ENCODE assay signal across 19 cellular contexts in genomic region chr17:8140413-8141029, GRCh38. TPM values are rescaled to one million over a fixed set of nuclear protein-coding genes. Genes with fewer than 3 reads are reported as not detected.
DNase-seq lines count a peak whose midpoint lies in the region; ATAC-seq and TF ChIP-seq lines count a peak whose summit lies in the region.
"Had no signal": no experiment of that assay in that cellular context is flagged by ENCODE, and none has a peak within 500 bp of the region (broad histone marks: within the 10 kb centered on the region; RNA-seq: fewer than 3 reads in every experiment).

No MANE protein-coding gene starts in this region.

- BruUV-seq in HCT116 (replicated peaks; lab: Mats Ljungman, UMichigan): TSS peak; percentile 29
- no TSS peak for BruUV-seq in PC-9 (replicated peaks; lab: Mats Ljungman, UMichigan)

- H3K4me2 ChIP-seq in HCT116 (ENCODE audit: low read length) (peak overlapping the region; percentile 77; the same call in 1 of the 2 replicates), PC-9 (no peak overlapping the region)

- TF ChIP-seq CTCF in CD4-positive, alpha-beta T cell (IDR thresholded peaks at IDR 0.05): no peak
- TF ChIP-seq CTCF in HCT116 (IDR thresholded peaks at IDR 0.05 in 2 of 3, conservative IDR thresholded peaks at IDR 0.05 in 1 of 3; ENCODE audit: borderline replicate concordance in 1 of 3, insufficient read depth in 1 of 3, low read depth in 2 of 3, low read length in 2 of 3) (no peak), prostate gland (IDR thresholded peaks at IDR 0.05) (no peak), PC-9 (conservative IDR thresholded peaks at IDR 0.05) (no peak)

- no peaks in the 10 kb centered on the region for H3K9me2 ChIP-seq in HCT116 (ENCODE audit: insufficient read depth)
- H3K9me2 ChIP-seq in PC-9 (ENCODE audit: insufficient read depth): no peaks in the 10 kb centered on the region

- H3K36me3 ChIP-seq in HCT116 (ENCODE audit: control insufficient read depth in 1 of 2, insufficient read depth in 2 of 2, low read length in 2 of 2): peaks cover 9 to 35% of the 10 kb centered on the region in 2 experiments
- H3K36me3 ChIP-seq in prostate gland: peaks cover 37 to 51% of the 10 kb centered on the region in 2 donors
- H3K36me3 ChIP-seq in PC-9 (ENCODE audit: low read depth): no peaks in the 10 kb centered on the region

- DNase-seq in CD4-positive, alpha-beta T cell: no peak
- DNase-seq in HCT116 (ENCODE audit: low read depth, low spot score) (no peak), epithelial cell of prostate (ENCODE audit: low read depth, low spot score) (no peak), prostate gland (ENCODE audit: low spot score) (no peak), PC-9 (no peak), substantia nigra (lab: John Stamatoyannopoulos, UW) (no peak), GM19240 (ENCODE audit: insufficient read length, low spot score) (no peak)
- DNase-seq: activated CD4-positive, CD25-positive, alpha-beta regulatory T cell treated with anti-CD3 and anti-CD28 coated beads, Interleukin-2, amount 50 U/mL, for 72 hours; DMS53; foreskin keratinocyte; HCEC 1CT; NCI-H1436 treated with DMSO at 0.1 percent for 48 hours; NCI-H2227 treated with DMSO at 0.1 percent for 48 hours had no signal

- H3K9ac ChIP-seq in HCT116 (ENCODE audit: low read length): no peak overlapping the region

- H4K20me1 ChIP-seq in HCT116 (ENCODE audit: insufficient read depth) (0 out of 2 replicates have a peak, but pooled peaks cover 6% of the 10 kb centered on the region), PC-9 (ENCODE audit: insufficient read depth) (no peaks in the 10 kb centered on the region)

- TF ChIP-seq RAD21 in HCT116 (IDR thresholded peaks at IDR 0.05; ENCODE audit: low read depth): no peak

- WGBS in prostate gland: 90% methylated on average over 7 of the region's 7 CpGs

- H3K27ac Mint-ChIP-seq in CD4-positive, alpha-beta T cell: no peak overlapping the region
- H3K27ac Mint-ChIP-seq: activated naive CD4-positive, alpha-beta T cell treated with anti-CD3 and anti-CD28 coated beads, Interleukin-2, amount 50 U/mL, for 24 hours; type B pancreatic cell had no signal

- intact Hi-C loops in CD4-positive, alpha-beta T cell (cut with DNase I, micrococcal nuclease): no loop called here
- intact Hi-C loops in HCT116 (cut with micrococcal nuclease): no loop called here
- intact Hi-C loops in prostate gland (cut with DNase I): no loop called here
- intact Hi-C loops in PC-9 (cut with micrococcal nuclease; ENCODE audit: unreplicated experiment): no loop called here

- H3K4me3 Mint-ChIP-seq in CD4-positive, alpha-beta T cell: peak overlapping the region; percentile 70
- H3K4me3 Mint-ChIP-seq: activated naive CD4-positive, alpha-beta T cell treated with anti-CD3 and anti-CD28 coated beads, Interleukin-2, amount 50 U/mL, for 24 hours; type B pancreatic cell had no signal

- no peaks in the 10 kb centered on the region for H3K9me3 ChIP-seq in CD4-positive, alpha-beta T cell (ENCODE audit: control insufficient read depth, low read length)
- H3K9me3 ChIP-seq in HCT116 (ENCODE audit: control insufficient read depth in 1 of 2, insufficient read depth in 1 of 2, low read depth in 1 of 2, low read length in 2 of 2) (no peaks in the 10 kb centered on the region), prostate gland (no peaks in the 10 kb centered on the region), PC-9 (ENCODE audit: insufficient read depth, low read depth) (no peaks in the 10 kb centered on the region)
- H3K9me3 ChIP-seq: BLaER1 treated with 17β-estradiol and CSF1 and Interleukin-3, amounts not matched to agents 10 nM and 100 nM had no signal

- POLR2A ChIA-PET in CD4-positive, alpha-beta T cell (lab: Charles Lee): interaction anchor here (1.0 to 5.6 kb wide), 13 partner anchors 7 to 155 kb away, joined by 3 to 105 read pairs (median 25); partner anchors contain the start of genes ALOXE3, CTC1 and SLC25A35
- POLR2A ChIA-PET in HCT116 (lab: Charles Lee): interaction anchor here (1.1 to 1.9 kb wide), 3 partner anchors 10 to 13 kb away, joined by 4 read pairs; no protein-coding TSS in a partner anchor
- POLR2A ChIA-PET in PC-9 (lab: Charles Lee; ENCODE audit: unreplicated experiment): interaction anchor here (0.6 kb wide), 1 partner anchor 32 kb away, joined by 4 read pairs; no protein-coding TSS in a partner anchor

- no peak for TF ChIP-seq POLR2A in HCT116 (IDR thresholded peaks at IDR 0.05; ENCODE audit: borderline replicate concordance, extremely low read depth, insufficient read depth, insufficient read length)
- no peak for TF ChIP-seq POLR2A in prostate gland (IDR thresholded peaks at IDR 0.05)

- no peaks in the 10 kb centered on the region for H3K9me3 Mint-ChIP-seq in CD4-positive, alpha-beta T cell
- H3K9me3 Mint-ChIP-seq: activated naive CD4-positive, alpha-beta T cell treated with anti-CD3 and anti-CD28 coated beads, Interleukin-2, amount 50 U/mL, for 24 hours; type B pancreatic cell had no signal

- H3K4me3 ChIP-seq in HCT116 (replicated peaks in 1 of 2; ENCODE audit: low read depth in 1 of 2, low read length in 2 of 2) (no peak overlapping the region), prostate gland (no peak overlapping the region), PC-9 (no peak overlapping the region)

- H3K4me1 Mint-ChIP-seq in CD4-positive, alpha-beta T cell (ENCODE audit: low read depth): peaks cover 5% of the 10 kb centered on the region
- H3K4me1 Mint-ChIP-seq: activated naive CD4-positive, alpha-beta T cell treated with anti-CD3 and anti-CD28 coated beads, Interleukin-2, amount 50 U/mL, for 24 hours had no signal

- no peak overlapping the region for H3K27ac ChIP-seq in CD4-positive, alpha-beta T cell (ENCODE audit: low read depth, low read length)
- H3K27ac ChIP-seq in HCT116 (ENCODE audit: low read depth, low read length): peak overlapping the region; percentile 63
- peak overlapping the region; percentile 78 for H3K27ac ChIP-seq in epithelial cell of prostate
- peak overlapping the region; percentile 92 to 94 for H3K27ac ChIP-seq in prostate gland
- H3K27ac ChIP-seq in PC-9: no peak overlapping the region
- no peak overlapping the region for H3K27ac ChIP-seq in substantia nigra (ENCODE audit: low read depth, low read length, poor library complexity, severe bottlenecking)
- H3K27ac ChIP-seq: BLaER1 treated with 17β-estradiol and CSF1 and Interleukin-3, amounts not matched to agents 10 nM and 100 nM; foreskin keratinocyte had no signal

- RAD21 ChIA-PET in HCT116 (lab: Charles Lee; ENCODE audit: low non-redundant PET in 1 of 2, low total read pairs in 2 of 2, uncharacterized antibody in 2 of 2, unreplicated experiment in 2 of 2): no interaction called here

- no peaks in the 10 kb centered on the region for H3K27me3 ChIP-seq in CD4-positive, alpha-beta T cell (ENCODE audit: control insufficient read depth, insufficient read depth, low read length)
- H3K27me3 ChIP-seq in HCT116 (ENCODE audit: insufficient read depth, low read length) (no peaks in the 10 kb centered on the region), prostate gland (replicated peaks; ENCODE audit: insufficient read depth) (no peaks in the 10 kb centered on the region), PC-9 (ENCODE audit: insufficient read depth, low read depth) (no peaks in the 10 kb centered on the region)
- H3K27me3 ChIP-seq: BLaER1 treated with 17β-estradiol and CSF1 and Interleukin-3, amounts not matched to agents 10 nM and 100 nM; foreskin keratinocyte had no signal

- H2AFZ ChIP-seq in HCT116 (ENCODE audit: low read depth, low read length, poor library complexity, severe bottlenecking) (no peak overlapping the region), PC-9 (no peak overlapping the region)

- H3K79me2 ChIP-seq in HCT116 (ENCODE audit: insufficient read depth, low read length): no peaks in the 10 kb centered on the region
- no peaks in the 10 kb centered on the region for H3K79me2 ChIP-seq in PC-9 (ENCODE audit: low read depth)

- CTCF ChIA-PET in CD4-positive, alpha-beta T cell (lab: Charles Lee): interaction anchor here (1.0 to 4.6 kb wide), 6 partner anchors 13 to 82 kb away, joined by 3 to 42 read pairs (median 8); partner anchors contain the start of gene ALOXE3
- CTCF ChIA-PET in HCT116 (lab: Charles Lee) (interaction anchor here (1.6 kb wide), 1 partner anchor 11 kb away, joined by 4 read pairs; no protein-coding TSS in a partner anchor), PC-9 (lab: Charles Lee) (no interaction called here)

- H3K4me1 ChIP-seq in HCT116 (ENCODE audit: control insufficient read depth in 1 of 2, insufficient read depth in 2 of 2, low read length in 2 of 2) (peaks cover 17 to 47% of the 10 kb centered on the region in 2 experiments), prostate gland (replicated peaks) (no peaks in the 10 kb centered on the region), PC-9 (replicated peaks; ENCODE audit: insufficient read depth) (peaks cover 8% of the 10 kb centered on the region; the same call in 1 of the 2 replicates)
- H3K4me1 ChIP-seq: foreskin keratinocyte had no signal

- ATAC-seq in CD4-positive, alpha-beta T cell (ENCODE audit: poor library complexity): no peak
- ATAC-seq in HCT116: no peak
- ATAC-seq in HG02759 (IDR thresholded peaks at IDR 0.05; ENCODE audit: unreplicated experiment): no peak
- ATAC-seq: foreskin keratinocyte had no signal

- H3K36me3 Mint-ChIP-seq in CD4-positive, alpha-beta T cell (ENCODE audit: low read depth): peaks cover 54% of the 10 kb centered on the region
- H3K36me3 Mint-ChIP-seq: activated naive CD4-positive, alpha-beta T cell treated with anti-CD3 and anti-CD28 coated beads, Interleukin-2, amount 50 U/mL, for 24 hours; type B pancreatic cell had no signal

- peaks cover 3% of the 10 kb centered on the region for H3K27me3 Mint-ChIP-seq in CD4-positive, alpha-beta T cell
- H3K27me3 Mint-ChIP-seq: activated naive CD4-positive, alpha-beta T cell treated with anti-CD3 and anti-CD28 coated beads, Interleukin-2, amount 50 U/mL, for 24 hours; type B pancreatic cell had no signal

- peaks cover 12% of the 10 kb centered on the region; the same call in 1 of the 2 replicates for H3F3A ChIP-seq in PC-9 (ENCODE audit: insufficient read depth, low read depth)

RNA-seq across cellular contexts. Expression of gene PER1, which starts 11.7 kb away (rescaled TPM):
- 1,000 to 10,000 TPM; 1,723 to 1,794 TPM for total RNA-seq in CD4-positive, alpha-beta T cell
- total RNA-seq in HCT116 (2021; ENCODE audit: unreplicated experiment) (87.6 TPM), prostate gland (100 to 1,000 TPM; 119 to 142 TPM), PC-9 (2021) (60.2 and 78.7 TPM in 2 replicates)
- 102 and 166 TPM in 2 replicates for polyA plus RNA-seq in HCT116 (2012)

RNA-seq across cellular contexts. Expression of gene HES7, which starts 16.6 kb away (rescaled TPM):
- under 1 TPM; 0.52 to 0.53 TPM for total RNA-seq in CD4-positive, alpha-beta T cell
- total RNA-seq in HCT116 (2021; ENCODE audit: unreplicated experiment): 0.61 TPM
- 0.10 and 0.12 TPM in 2 replicates for polyA plus RNA-seq in HCT116 (2012)
- under 1 TPM in 1 of 2 donors, not detected in 1; 0.34 TPM for total RNA-seq in prostate gland
- 2.6 and 9.0 TPM in 2 replicates for total RNA-seq in PC-9 (2021)
- total RNA-seq: lung microvascular endothelial cell had no signal

RNA-seq across cellular contexts. Expression of gene ALOXE3, which starts 22.2 kb away (rescaled TPM):
- total RNA-seq in CD4-positive, alpha-beta T cell: under 1 TPM; 0.81 to 0.91 TPM
- 3.5 TPM for total RNA-seq in HCT116 (2021; ENCODE audit: unreplicated experiment)
- polyA plus RNA-seq in HCT116 (2012): 4.4 and 4.8 TPM in 2 replicates
- total RNA-seq in prostate gland: 1 to 10 TPM in 1 of 2 donors, not detected in 1; 2.4 TPM
- 0.70 and 1.4 TPM in 2 replicates for total RNA-seq in PC-9 (2021)
- total RNA-seq: lung microvascular endothelial cell; T-helper 2 cell treated with Interferon-gamma antibody and Interleukin-4, amounts not matched to agents 100 ng/mL and 5 ng/mL, for 36 hours had no signal

RNA-seq across cellular contexts. Expression of gene VAMP2, which starts 22.2 kb away (rescaled TPM):
- total RNA-seq in CD4-positive, alpha-beta T cell: 100 to 1,000 TPM; 351 to 366 TPM
- total RNA-seq in HCT116 (2021; ENCODE audit: unreplicated experiment) (35.9 TPM), prostate gland (10 to 100 TPM; 34.2 to 65.2 TPM), PC-9 (2021) (29.3 and 35.1 TPM in 2 replicates)
- polyA plus RNA-seq in HCT116 (2012): 44.1 and 53.0 TPM in 2 replicates

RNA-seq across cellular contexts. Expression of gene TMEM107, which starts 35.7 kb away (rescaled TPM):
- total RNA-seq in CD4-positive, alpha-beta T cell: 10 to 100 TPM; 12.2 to 12.9 TPM
- total RNA-seq in HCT116 (2021; ENCODE audit: unreplicated experiment): 30.1 TPM
- 30.8 and 40.9 TPM in 2 replicates for polyA plus RNA-seq in HCT116 (2012)
- 10 to 100 TPM in 1 of 2 donors, 1 to 10 TPM in 1; 8.6 to 13.9 TPM for total RNA-seq in prostate gland
- 58.5 and 59.1 TPM in 2 replicates for total RNA-seq in PC-9 (2021)

Comparison
In these comparisons a context has a peak if more than half of its experiments do, and no peak if none do; other contexts are left out.
1. H3K27ac ChIP-seq: peak in HCT116 (single experiment), epithelial cell of prostate (single experiment) and prostate gland (2 of 2); none in CD4-positive, alpha-beta T cell (single experiment), PC-9 (single experiment) and substantia nigra (single experiment).
2. RNA of gene PER1, which starts 11.7 kb away (total RNA-seq): 1,723 to 1,794 TPM in CD4-positive, alpha-beta T cell; 119 to 142 TPM in prostate gland, 87.6 TPM in HCT116 (single experiment) and 60.2 to 78.7 TPM in PC-9; every median in the first group is over 10 times any median in the second.